8 cellular contexts compared by ENCODE assay signal in the genomic region with DNA sequence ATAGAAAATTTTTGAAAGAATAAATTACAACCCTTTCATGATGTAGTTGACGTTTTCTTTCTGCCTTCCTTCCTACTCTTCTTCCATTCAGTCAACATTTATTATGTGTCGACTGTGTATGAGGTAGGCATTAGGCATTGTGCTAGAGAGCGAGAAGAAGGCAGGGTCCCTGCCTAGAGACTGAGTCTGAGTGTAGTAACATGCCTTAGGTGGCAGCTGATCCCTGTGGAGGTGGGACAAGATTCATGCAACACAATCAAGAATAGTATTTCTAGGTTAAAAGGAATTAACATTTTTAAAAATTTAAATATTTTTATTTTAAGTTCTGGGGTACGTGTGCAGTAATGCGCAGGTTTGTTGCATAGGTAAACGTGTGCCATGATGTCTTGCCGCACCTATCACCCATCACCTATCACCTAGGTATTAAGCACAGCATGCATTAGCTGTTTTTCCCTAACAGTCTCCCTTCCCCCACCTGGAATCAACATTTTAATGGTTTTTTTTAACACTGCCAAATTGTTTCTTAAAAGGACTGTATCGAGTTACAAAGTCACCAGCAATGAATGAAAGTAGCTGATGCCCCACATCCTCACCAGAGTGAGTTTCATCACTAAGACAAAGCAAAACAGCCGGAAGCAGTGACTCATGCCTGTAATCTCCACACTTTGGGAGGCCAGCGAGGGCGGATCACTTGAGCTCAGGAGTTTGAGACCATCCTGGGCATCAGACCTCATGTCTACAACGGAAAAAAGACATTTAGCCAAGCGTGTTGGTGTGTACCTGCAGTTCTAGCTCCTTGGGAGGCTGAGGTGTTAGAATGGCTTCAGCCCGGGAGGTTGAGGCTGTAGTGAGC.
DNase-seq lines count a peak whose midpoint lies in the region; ATAC-seq and TF ChIP-seq lines count a peak whose summit lies in the region.

No MANE protein-coding gene starts in this region.

- no peak for ATAC-seq in HG02973 (IDR thresholded peaks at IDR 0.05; ENCODE audit: unreplicated experiment)

- peaks cover 0 to 3% (median 3%) of the 10 kb centered on the region in 5 donors for H3K9me3 Mint-ChIP-seq in CD8-positive, alpha-beta memory T cell

- no peak overlapping the region for H3K4me3 ChIP-seq in MG63
- H3K4me3 ChIP-seq in fibroblast of villous mesenchyme (ENCODE audit: low read depth, low read length) = no peak overlapping the region
- H3K4me3 ChIP-seq in CD8-positive, alpha-beta memory T cell (ENCODE audit: low read length) = no peak overlapping the region

- peaks cover 5 to 14% of the 10 kb centered on the region in 2 donors for H3K27me3 Mint-ChIP-seq in CD8-positive, alpha-beta memory T cell

- POLR2A ChIA-PET in CD8-positive, alpha-beta memory T cell (lab: Charles Lee) = no interaction called here

- no peaks in the 10 kb centered on the region for H3K36me3 ChIP-seq in MG63
- no peaks in the 10 kb centered on the region for H3K36me3 ChIP-seq in CD8-positive, alpha-beta memory T cell (ENCODE audit: insufficient read depth, low read length)

- no peak overlapping the region for H3K27ac ChIP-seq in CD8-positive, alpha-beta memory T cell (ENCODE audit: low read depth, low read length)

- no peak for TF ChIP-seq CTCF in fibroblast of villous mesenchyme (IDR thresholded peaks at IDR 0.05; ENCODE audit: insufficient read depth, low read depth, low read length)

- H3K27ac Mint-ChIP-seq in CD8-positive, alpha-beta memory T cell = no peak overlapping the region

- H3K27me3 ChIP-seq in MG63 = no peaks in the 10 kb centered on the region
- no peaks in the 10 kb centered on the region for H3K27me3 ChIP-seq in CD8-positive, alpha-beta memory T cell (ENCODE audit: insufficient read depth, low read length, poor library complexity, severe bottlenecking)

- H3K9me3 ChIP-seq in MG63 = no peaks in the 10 kb centered on the region
- no peaks in the 10 kb centered on the region for H3K9me3 ChIP-seq in CD8-positive, alpha-beta memory T cell (ENCODE audit: low read length)

- DNase-seq in DMS53 (lab: John Stamatoyannopoulos, UW) (peak; percentile 90), MG63 (peak; percentile 75), T-helper 9 cell (peak; percentile 2), fibroblast of villous mesenchyme (ENCODE audit: low read depth) (peak; percentile 88), activated gamma-delta T cell treated with Interleukin-2 at 50 U/mL for 16 hours (no peak)
- peak; percentile 5 to 13 for DNase-seq in stimulated activated CD4-positive, alpha-beta T cell treated with anti-CD3 and anti-CD28 coated beads, Interleukin-15, amount 100 ng/mL, for 48 hours (ENCODE audit: low read depth in 2 of 2)
- no peak for DNase-seq in CD8-positive, alpha-beta memory T cell

- CTCF ChIA-PET in CD8-positive, alpha-beta memory T cell (lab: Charles Lee) = no interaction called here

- H3K4me1 Mint-ChIP-seq in CD8-positive, alpha-beta memory T cell = peaks cover 2 to 4% (median 3%) of the 10 kb centered on the region in 3 donors

- H3K4me3 Mint-ChIP-seq in CD8-positive, alpha-beta memory T cell = no peak overlapping the region

- H3K4me1 ChIP-seq in CD8-positive, alpha-beta memory T cell (ENCODE audit: insufficient read depth, low read length) = no peaks in the 10 kb centered on the region

- H3K36me3 Mint-ChIP-seq in CD8-positive, alpha-beta memory T cell = peaks cover 0 to 9% (median 0%) of the 10 kb centered on the region in 3 donors

Comparison
In these comparisons a context has a peak if more than half of its experiments do, and no peak if none do; other contexts are left out.
1. DNase-seq: peak in DMS53 (single experiment), MG63 (single experiment), T-helper 9 cell (single experiment), fibroblast of villous mesenchyme (single experiment) and stimulated activated CD4-positive, alpha-beta T cell treated with anti-CD3 and anti-CD28 coated beads, Interleukin-15, amount 100 ng/mL, for 48 hours (2 of 2); none in activated gamma-delta T cell treated with Interleukin-2 at 50 U/mL for 16 hours (single experiment) and CD8-positive, alpha-beta memory T cell (0 of 5).